19 cellular contexts compared by ENCODE assay signal in genomic region chr22:44154431-44154942, GRCh38. TPM values are rescaled to one million over a fixed set of nuclear protein-coding genes. Genes with fewer than 3 reads are reported as not detected.
DNase-seq lines count a peak whose midpoint lies in the region; ATAC-seq, FAIRE-seq and TF ChIP-seq lines count a peak whose summit lies in the region.
"Had no signal": no experiment of that assay in that cellular context is flagged by ENCODE, and none has a peak within 500 bp of the region (broad histone marks: within the 10 kb centered on the region; RNA-seq: fewer than 3 reads in every experiment).

No MANE protein-coding gene starts in this region.

- H3K4me3 ChIP-seq in NB4 (ENCODE audit: low read depth, low read length) (no peak overlapping the region), neural cell (ENCODE audit: low read length) (no peak overlapping the region)
- H3K4me3 ChIP-seq: breast epithelium had no signal

- no peaks in the 10 kb centered on the region for H3F3A ChIP-seq in neural cell (ENCODE audit: insufficient read depth, low read length, poor library complexity, severe bottlenecking)

- no peak for TF ChIP-seq RAD21 in neural cell (conservative IDR thresholded peaks at IDR 0.05)

- H3K27ac Mint-ChIP-seq in effector memory CD8-positive, alpha-beta T cell, result no peak overlapping the region
- H3K27ac Mint-ChIP-seq: activated B cell treated with CpG ODN at 0.5 μM for 24 hours; activated naive CD4-positive, alpha-beta T cell treated with anti-CD3 and anti-CD28 coated beads, Interleukin-2, amount 10 ng/mL, durations not matched to agents 7 days and 5 days had no signal

- H3K36me3 ChIP-seq in neural cell (ENCODE audit: insufficient read depth, low read length), result no peaks in the 10 kb centered on the region
- H3K36me3 ChIP-seq: breast epithelium had no signal

- TF ChIP-seq CTCF in NB4 (IDR thresholded peaks at IDR 0.05; ENCODE audit: low read depth, low read length) (no peak), neural cell (IDR thresholded peaks at IDR 0.05; ENCODE audit: poor library complexity, severe bottlenecking) (no peak)

- H3K27me3 Mint-ChIP-seq in effector memory CD8-positive, alpha-beta T cell, result no peaks in the 10 kb centered on the region
- H3K27me3 Mint-ChIP-seq: activated B cell treated with CpG ODN at 0.5 μM for 24 hours; activated naive CD4-positive, alpha-beta T cell treated with anti-CD3 and anti-CD28 coated beads, Interleukin-2, amount 10 ng/mL, durations not matched to agents 7 days and 5 days had no signal

- FAIRE-seq in GM12892 (lab: Jason Lieb, UNC), result peak; percentile 71

- no peak overlapping the region for H3K4me3 Mint-ChIP-seq in effector memory CD8-positive, alpha-beta T cell
- H3K4me3 Mint-ChIP-seq: activated B cell treated with CpG ODN at 0.5 μM for 24 hours; activated naive CD4-positive, alpha-beta T cell treated with anti-CD3 and anti-CD28 coated beads, Interleukin-2, amount 10 ng/mL, durations not matched to agents 7 days and 5 days; neural crest cell had no signal

- 0 out of 2 replicates have a peak, but pooled peaks have one; percentile 17 for TF ChIP-seq POLR2A in GM12892 (IDR thresholded peaks at IDR 0.05; ENCODE audit: low read depth, low read length)
- TF ChIP-seq POLR2A in NB4 (IDR thresholded peaks at IDR 0.05; ENCODE audit: extremely low read depth, insufficient read length), result no peak

- no peaks in the 10 kb centered on the region for H3K4me1 Mint-ChIP-seq in effector memory CD8-positive, alpha-beta T cell (ENCODE audit: low read depth in 2 of 2)
- H3K4me1 Mint-ChIP-seq: activated B cell treated with CpG ODN at 0.5 μM for 24 hours; activated naive CD4-positive, alpha-beta T cell treated with anti-CD3 and anti-CD28 coated beads, Interleukin-2, amount 10 ng/mL, durations not matched to agents 7 days and 5 days had no signal

- TF ChIP-seq EP300 in neural cell (conservative IDR thresholded peaks at IDR 0.05; ENCODE audit: poor library complexity, severe bottlenecking), result no peak

- DNase-seq in GM12892 (ENCODE audit: insufficient read length), result no peak
- peak; percentile 55 for DNase-seq in NB4 (ENCODE audit: low read depth)
- DNase-seq in effector memory CD8-positive, alpha-beta T cell, result no peak
- DNase-seq in NCI-H524 treated with DMSO at 0.1 percent for 48 hours (lab: John Stamatoyannopoulos, UW), result no peak
- DNase-seq in NCI-H526 treated with DMSO at 0.1 percent for 48 hours (lab: John Stamatoyannopoulos, UW), result no peak
- DNase-seq: activated B cell treated with CpG ODN at 0.5 μM for 24 hours; activated naive CD4-positive, alpha-beta T cell treated with anti-CD3 and anti-CD28 coated beads, Interleukin-2, amount 10 ng/mL, durations not matched to agents 7 days and 5 days; DMS153; effector CD8-positive, alpha-beta T cell; NCI-H1048; NCI-H2107; substantia nigra had no signal

- peaks cover 3% of the 10 kb centered on the region for H3K36me3 Mint-ChIP-seq in effector memory CD8-positive, alpha-beta T cell (ENCODE audit: insufficient read depth)
- H3K36me3 Mint-ChIP-seq: activated naive CD4-positive, alpha-beta T cell treated with anti-CD3 and anti-CD28 coated beads, Interleukin-2, amount 10 ng/mL, durations not matched to agents 7 days and 5 days had no signal

- H3K9me3 ChIP-seq in neural cell (ENCODE audit: low read length), result no peaks in the 10 kb centered on the region
- H3K9me3 ChIP-seq: breast epithelium had no signal

- no peaks in the 10 kb centered on the region for H3K9me2 ChIP-seq in neural cell (ENCODE audit: insufficient read depth, low read length)

- H4K20me1 ChIP-seq in neural cell (ENCODE audit: insufficient read depth), result no peaks in the 10 kb centered on the region

- H3K27me3 ChIP-seq in neural cell (ENCODE audit: insufficient read depth, low read depth, low read length), result no peaks in the 10 kb centered on the region
- H3K27me3 ChIP-seq: breast epithelium had no signal

- ATAC-seq in effector memory CD8-positive, alpha-beta T cell (replicated peaks), result peak; percentile 68
- ATAC-seq in HG02852 (IDR thresholded peaks at IDR 0.05; ENCODE audit: unreplicated experiment) (no peak), GM21529 (IDR thresholded peaks at IDR 0.05; ENCODE audit: unreplicated experiment) (no peak)

- no peaks in the 10 kb centered on the region for H3K9me3 Mint-ChIP-seq in effector memory CD8-positive, alpha-beta T cell
- H3K9me3 Mint-ChIP-seq: activated B cell treated with CpG ODN at 0.5 μM for 24 hours; activated naive CD4-positive, alpha-beta T cell treated with anti-CD3 and anti-CD28 coated beads, Interleukin-2, amount 10 ng/mL, durations not matched to agents 7 days and 5 days; neural crest cell had no signal

- no peaks in the 10 kb centered on the region for H3K79me2 ChIP-seq in neural cell (replicated peaks; ENCODE audit: insufficient read depth, low read length)

- H3K9ac ChIP-seq in neural cell (ENCODE audit: low read length), result peak overlapping the region; percentile 33

- no peak overlapping the region for H2AFZ ChIP-seq in neural cell (ENCODE audit: low read depth, low read length)

- no peak overlapping the region for H3K4me2 ChIP-seq in neural cell (ENCODE audit: low read length)

- H3K27ac ChIP-seq in neural cell (ENCODE audit: low read length), result peak overlapping the region; percentile 58
- H3K27ac ChIP-seq: breast epithelium, RWPE1 had no signal

TF ChIP-seq in neural cell, 6 proteins besides CTCF, POLR2A, EP300 and RAD21:
- TF ChIP-seq SMC3 (conservative IDR thresholded peaks at IDR 0.05; ENCODE audit: poor library complexity) (no peak), MXI1 (conservative IDR thresholded peaks at IDR 0.05; ENCODE audit: poor library complexity, severe bottlenecking) (no peak)

RNA-seq across cellular contexts. Expression of gene PARVG, which starts 26.2 kb away (rescaled TPM):
- polyA plus RNA-seq in GM12892 (2012; ENCODE audit: missing spikeins), result 44.4 TPM
- not detected in 2 replicates for polyA plus RNA-seq in neural cell
- polyA minus RNA-seq in neural cell, result not detected in 2 replicates
- polyA plus RNA-seq: BJ had no signal
